Comparison of ENCODE assay signal across 10 cellular contexts in genomic region chr10:122054046-122055025, GRCh38.
DNase-seq lines count a peak whose midpoint lies in the region; ATAC-seq and TF ChIP-seq lines count a peak whose summit lies in the region.
"Had no signal": no experiment of that assay in that cellular context is flagged by ENCODE, and none has a peak within 500 bp of the region (broad histone marks: within the 10 kb centered on the region; RNA-seq: fewer than 3 reads in every experiment).

No MANE protein-coding gene starts in this region.

- H3K36me3 ChIP-seq in left ventricle myocardium inferior, result peaks cover 9% of the 10 kb centered on the region
- no peaks in the 10 kb centered on the region for H3K36me3 ChIP-seq in thyroid gland
- H3K36me3 ChIP-seq: BLaER1 had no signal

- DNase-seq in NCI-H524 (lab: John Stamatoyannopoulos, UW), result peak; percentile 4 to 35
- no peak for DNase-seq in NCI-H524 treated with DMSO at 0.1 percent for 48 hours (lab: John Stamatoyannopoulos, UW)
- DNase-seq in SK-N-DZ (ENCODE audit: low spot score), result peak; percentile 58
- DNase-seq in left ventricle myocardium inferior, result peak; percentile 58
- peak; percentile 39 to 62 for DNase-seq in thyroid gland
- DNase-seq in T-helper 9 cell, result no peak
- DNase-seq: naive B cell had no signal

- H3K9me3 ChIP-seq in left ventricle myocardium inferior (replicated peaks), result no peaks in the 10 kb centered on the region
- H3K9me3 ChIP-seq in thyroid gland, result no peaks in the 10 kb centered on the region

- WGBS in thyroid gland, 2 donors, result 52 to 60% methylated on average over 12 to 15 of the region's 15 CpGs

- no peak for TF ChIP-seq POLR2A in thyroid gland (IDR thresholded peaks at IDR 0.05)

- H3K4me1 ChIP-seq in left ventricle myocardium inferior (peaks cover 67% of the 10 kb centered on the region), thyroid gland (peaks cover 9 to 25% of the 10 kb centered on the region in 2 donors)
- H3K4me1 ChIP-seq: BLaER1 had no signal

- TF ChIP-seq CTCF in left ventricle myocardium inferior (IDR thresholded peaks at IDR 0.05; ENCODE audit: borderline replicate concordance) (peak; percentile 83), thyroid gland (IDR thresholded peaks at IDR 0.05) (peak; percentile 27 to 63 (median 58))

- ATAC-seq in GM21526 (IDR thresholded peaks at IDR 0.05; ENCODE audit: low FRiP score, unreplicated experiment) (no peak), GM21786 (IDR thresholded peaks at IDR 0.05; ENCODE audit: unreplicated experiment) (no peak)

- H3K27me3 ChIP-seq in left ventricle myocardium inferior (ENCODE audit: low read depth) (no peaks in the 10 kb centered on the region), thyroid gland (no peaks in the 10 kb centered on the region)
- H3K27me3 ChIP-seq: BLaER1 had no signal

- intact Hi-C loops in left ventricle myocardium inferior (cut with micrococcal nuclease) (no loop called here), thyroid gland (cut with DNase I) (loop anchor here (5.0 to 10.0 kb wide), 2 partner anchors 60 to 127 kb away; partner anchors contain the start of gene ATE1)

- H3K4me3 ChIP-seq in left ventricle myocardium inferior (no peak overlapping the region), thyroid gland (replicated peaks in 1 of 3) (no peak overlapping the region)
- H3K4me3 ChIP-seq: BLaER1 had no signal

- peak overlapping the region; percentile 78 for H3K27ac ChIP-seq in left ventricle myocardium inferior (replicated peaks)
- peak overlapping the region in 2 of 3 donors; percentile 30 to 66 for H3K27ac ChIP-seq in thyroid gland
- H3K27ac ChIP-seq: BLaER1 had no signal

Comparison
In these comparisons a context has a peak if more than half of its experiments do, and no peak if none do; other contexts are left out.
1. DNase-seq: peak in NCI-H524 (2 of 2), SK-N-DZ (single experiment), left ventricle myocardium inferior (single experiment) and thyroid gland (2 of 2); none in NCI-H524 treated with DMSO at 0.1 percent for 48 hours (single experiment) and T-helper 9 cell (single experiment).